In the genomic region with DNA sequence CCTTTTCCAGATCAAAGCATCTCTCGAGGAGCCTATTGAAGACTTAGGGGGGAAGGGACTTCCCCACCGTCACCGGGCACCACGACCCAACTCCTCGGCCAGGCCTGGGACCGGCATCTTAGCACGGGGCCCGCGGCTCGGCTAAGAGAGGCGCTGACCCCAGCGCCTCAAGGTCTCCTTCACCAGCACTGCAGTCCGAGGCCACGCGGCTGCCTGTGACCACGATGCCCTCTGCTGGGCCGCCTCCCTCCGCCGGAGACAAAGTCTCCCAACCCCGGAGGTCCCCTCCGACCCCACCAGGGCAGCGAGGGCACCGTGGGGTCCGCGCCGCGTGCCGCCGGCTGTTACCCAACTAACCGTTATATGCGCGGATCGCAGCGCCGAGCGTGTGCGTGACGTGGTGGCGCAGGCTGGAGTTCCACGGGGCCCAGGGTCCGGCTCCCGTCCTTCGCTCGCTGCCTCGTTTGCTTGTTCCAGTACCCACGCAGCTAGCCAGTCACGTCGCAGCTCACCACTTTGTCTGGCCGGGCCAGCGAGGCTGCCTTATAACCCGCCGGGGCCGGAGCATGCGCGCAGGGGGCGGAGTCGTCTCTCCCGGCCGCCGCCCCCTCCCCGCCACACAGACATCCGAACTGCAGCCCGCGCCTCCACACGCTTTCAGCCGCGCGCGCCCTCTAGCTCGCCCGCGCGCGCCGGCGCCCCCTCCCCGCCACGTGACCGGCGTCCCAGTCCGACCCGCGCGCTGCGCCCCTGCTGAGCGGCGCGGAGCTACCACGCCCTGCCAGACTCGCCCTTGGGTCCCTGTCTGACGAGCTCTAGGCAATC, we compare ENCODE assay signal across 8 cellular contexts. TPM values are rescaled to one million over a fixed set of nuclear protein-coding genes. Genes with fewer than 3 reads are reported as not detected.
DNase-seq lines count a peak whose midpoint lies in the region; ATAC-seq and TF ChIP-seq lines count a peak whose summit lies in the region.

Gene SLC16A1 (minus strand): TSS at position 519 of the 825 bp plus-strand sequence. CDS start 26,888 bp downstream, outside the sequence.

- TF ChIP-seq EP300 in gastroesophageal sphincter (IDR thresholded peaks at IDR 0.05), result no peak

- H3K27ac ChIP-seq in gastroesophageal sphincter, result peak within 1 kb of the TSS; percentile 78 to 97 (median 93)

- H3K4me1 ChIP-seq in gastroesophageal sphincter, result peaks cover 0 to 66% (median 10%) of the 10 kb centered on the region in 3 donors

- DNase-seq in GM10248 (ENCODE audit: extremely low spot score) (peak; percentile 94), NAMALWA (ENCODE audit: low spot score) (peak; percentile 94), SK-MEL-5 (ENCODE audit: low read depth, low spot score) (peak; percentile 91), nucleus accumbens (lab: John Stamatoyannopoulos, UW) (peak; percentile 49 to 96 (median 91)), superior temporal gyrus (ENCODE audit: extremely low spot score) (peak; percentile 95)
- peak; percentile 90 for DNase-seq in activated naive CD4-positive, alpha-beta T cell treated with Interleukin-2 at 50 U/mL for 16 hours

- in situ Hi-C loops in SK-MEL-5 (cut with HindIII; ENCODE audit: low pct_unique_long_range_greater_than_20kb, low sequenced_read_pairs), result no loop called here

- POLR2A ChIA-PET in GM10248 (lab: Yijun Ruan, JAX), result interaction anchor here (0.6 to 1.5 kb wide), 13 partner anchors 9 to 1160 kb away, joined by 3 to 9 read pairs (median 4); partner anchors contain the start of gene LRIG2

- no CpG with 5 or more reads among the region's 91 CpGs for WGBS in gastroesophageal sphincter (ENCODE audit: low coverage in 1 of 2), 2 donors

- peak; percentile 72 to 95 for TF ChIP-seq POLR2A in gastroesophageal sphincter (IDR thresholded peaks at IDR 0.05)

- ATAC-seq in HG02571 (IDR thresholded peaks at IDR 0.05; ENCODE audit: unreplicated experiment) (peak; percentile 66), gastroesophageal sphincter (peak; percentile 94)

- no peaks in the 10 kb centered on the region for H3K9me3 ChIP-seq in gastroesophageal sphincter

- CTCF ChIA-PET in GM10248 (lab: Yijun Ruan, JAX), result interaction anchor here (0.7 to 2.2 kb wide), 11 partner anchors 10 to 240 kb away, joined by 3 to 11 read pairs (median 3); partner anchors contain the start of genes LRIG2 and PPM1J

- TF ChIP-seq CTCF in GM10248 (IDR thresholded peaks at IDR 0.05; ENCODE audit: control extremely low read depth, extremely low read depth, low read depth, missing control alignments) (peak; percentile 46), gastroesophageal sphincter (IDR thresholded peaks at IDR 0.05) (peak in 3 of 4 experiments; percentile 17 to 57 (median 37))

- peaks cover 0 to 1% of the 10 kb centered on the region in 2 donors for H3K36me3 ChIP-seq in gastroesophageal sphincter

- no peaks in the 10 kb centered on the region for H3K27me3 ChIP-seq in gastroesophageal sphincter

- H3K4me3 ChIP-seq in gastroesophageal sphincter, result peak within 1 kb of the TSS; percentile 62 to 70

RNA-seq across cellular contexts. Expression of gene SLC16A1, which starts in this region (rescaled TPM):
- 73.6 and 74.7 TPM in 2 replicates for total RNA-seq in SK-MEL-5 (2014; rRNA removed; shearing (Covaris generic))
- polyA plus RNA-seq in SK-MEL-5 (2015; cell fraction: cytosol; rRNA removed), result 40.8 and 43.7 TPM in 2 replicates
- 18.4 and 22.2 TPM in 2 replicates for polyA plus RNA-seq in SK-MEL-5 (2015; cell fraction: nucleus; rRNA removed)
- 10 to 100 TPM; 27.9 to 46.5 (median 36.9) TPM for total RNA-seq in gastroesophageal sphincter

Comparison
In these comparisons a context has a peak if more than half of its experiments do, and no peak if none do; other contexts are left out.
1. Peak in every context shown above with its lines: DNase-seq, ATAC-seq, H3K4me3 ChIP-seq and H3K27ac ChIP-seq.